ENCODE assay signal across 9 cellular contexts in genomic region chr10:93412801-93413200, GRCh38.
DNase-seq lines count a peak whose midpoint lies in the region; ATAC-seq and TF ChIP-seq lines count a peak whose summit lies in the region.
"Had no signal": no experiment of that assay in that cellular context is flagged by ENCODE, and none has a peak within 500 bp of the region (broad histone marks: within the 10 kb centered on the region; RNA-seq: fewer than 3 reads in every experiment).

No MANE protein-coding gene starts in this region.

- H3K4me1 Mint-ChIP-seq in activated T-cell treated with anti-CD3 and anti-CD28 coated beads, Interleukin-2, amount 50 U/mL, for 24 hours (ENCODE audit: low read depth): peaks cover 62% of the 10 kb centered on the region
- peaks cover 9 to 28% of the 10 kb centered on the region in 2 donors for H3K4me1 Mint-ChIP-seq in stimulated activated naive B cell treated with anti-CD40 and anti-IgM and Interleukin-4, amounts not matched to agents 10 μg/mL and 1 μg/mL and 100 μg/mL, for 72 hours

- no peak overlapping the region for H3K4me3 ChIP-seq in esophagus squamous epithelium

- TF ChIP-seq POLR2A in esophagus squamous epithelium (IDR thresholded peaks at IDR 0.05): no peak

- intact Hi-C loops in esophagus squamous epithelium (cut with DNase I): no loop called here

- TF ChIP-seq CTCF in RWPE1 (conservative IDR thresholded peaks at IDR 0.05; ENCODE audit: low read depth) (no peak), esophagus squamous epithelium (IDR thresholded peaks at IDR 0.05) (no peak)

- POLR2A ChIA-PET in RWPE1 (lab: Yijun Ruan, JAX; ENCODE audit: low non-redundant PET): no interaction called here

- H3K4me3 Mint-ChIP-seq in activated T-cell treated with anti-CD3 and anti-CD28 coated beads, Interleukin-2, amount 50 U/mL, for 24 hours: no peak overlapping the region
- H3K4me3 Mint-ChIP-seq in stimulated activated naive B cell treated with anti-CD40 and anti-IgM and Interleukin-4, amounts not matched to agents 10 μg/mL and 1 μg/mL and 100 μg/mL, for 72 hours: no peak overlapping the region

- no peaks in the 10 kb centered on the region for H3K27me3 ChIP-seq in esophagus squamous epithelium

- 10 to 44% methylated on average over 3 of the region's 7 CpGs for WGBS in esophagus squamous epithelium, 2 donors

- CTCF ChIA-PET in RWPE1 (lab: Yijun Ruan, JAX): interaction anchor here (0.6 kb wide), 1 partner anchor 27 kb away, joined by 5 read pairs; no protein-coding TSS in a partner anchor

- H3K27me3 Mint-ChIP-seq in activated T-cell treated with anti-CD3 and anti-CD28 coated beads, Interleukin-2, amount 50 U/mL, for 24 hours: no peaks in the 10 kb centered on the region
- no peaks in the 10 kb centered on the region for H3K27me3 Mint-ChIP-seq in stimulated activated naive B cell treated with anti-CD40 and anti-IgM and Interleukin-4, amounts not matched to agents 10 μg/mL and 1 μg/mL and 100 μg/mL, for 72 hours

- no peaks in the 10 kb centered on the region for H3K9me3 Mint-ChIP-seq in activated T-cell treated with anti-CD3 and anti-CD28 coated beads, Interleukin-2, amount 50 U/mL, for 24 hours
- H3K9me3 Mint-ChIP-seq in stimulated activated naive B cell treated with anti-CD40 and anti-IgM and Interleukin-4, amounts not matched to agents 10 μg/mL and 1 μg/mL and 100 μg/mL, for 72 hours: no peaks in the 10 kb centered on the region

- H3K9me3 ChIP-seq in esophagus squamous epithelium: no peaks in the 10 kb centered on the region

- peak overlapping the region; percentile 68 for H3K27ac ChIP-seq in RWPE1
- peak overlapping the region; percentile 62 to 82 (median 71) for H3K27ac ChIP-seq in esophagus squamous epithelium

- H3K36me3 ChIP-seq in esophagus squamous epithelium: peaks cover 0 to 63% (median 0%) of the 10 kb centered on the region in 3 donors

- peak overlapping the region; percentile 79 for H3K27ac Mint-ChIP-seq in activated T-cell treated with anti-CD3 and anti-CD28 coated beads, Interleukin-2, amount 50 U/mL, for 24 hours
- no peak overlapping the region for H3K27ac Mint-ChIP-seq in stimulated activated naive B cell treated with anti-CD40 and anti-IgM and Interleukin-4, amounts not matched to agents 10 μg/mL and 1 μg/mL and 100 μg/mL, for 72 hours

- peaks cover 44% of the 10 kb centered on the region for H3K36me3 Mint-ChIP-seq in activated T-cell treated with anti-CD3 and anti-CD28 coated beads, Interleukin-2, amount 50 U/mL, for 24 hours (ENCODE audit: low read depth)
- H3K36me3 Mint-ChIP-seq in stimulated activated naive B cell treated with anti-CD40 and anti-IgM and Interleukin-4, amounts not matched to agents 10 μg/mL and 1 μg/mL and 100 μg/mL, for 72 hours: peaks cover 2 to 3% of the 10 kb centered on the region in 2 donors

- peak; percentile 57 to 64 for ATAC-seq in stimulated activated naive B cell treated with anti-CD40 and anti-IgM and Interleukin-4, amounts not matched to agents 10 μg/mL and 1 μg/mL and 100 μg/mL, for 72 hours (replicated peaks)

- peaks cover 14 to 26% (median 17%) of the 10 kb centered on the region in 3 donors for H3K4me1 ChIP-seq in esophagus squamous epithelium

- no peak for DNase-seq in activated T-cell treated with anti-CD3 and anti-CD28 coated beads, Interleukin-2, amount 50 U/mL, for 24 hours
- DNase-seq in activated T-cell treated with anti-CD3 and anti-CD28 coated beads for 4 hours: no peak
- no peak for DNase-seq in RWPE1 (ENCODE audit: low spot score)
- DNase-seq in esophagus squamous epithelium (lab: John Stamatoyannopoulos, UW): no peak
- no peak for DNase-seq in stimulated activated naive B cell treated with anti-CD40 and anti-IgM and Interleukin-4, amounts not matched to agents 10 μg/mL and 1 μg/mL and 100 μg/mL, for 72 hours
- DNase-seq in ecto neural progenitor cell (ENCODE audit: low spot score): no peak
- no peak for DNase-seq in central memory CD4-positive, alpha-beta T cell
- no peak for DNase-seq in NCI-H1930 (lab: John Stamatoyannopoulos, UW)
- DNase-seq: NCI-H146 had no signal
